ENCODE assay signal across 8 cellular contexts in genomic region chr1:44031051-44031899, GRCh38. TPM values are rescaled to one million over a fixed set of nuclear protein-coding genes. Genes with fewer than 3 reads are reported as not detected.
DNase-seq lines count a peak whose midpoint lies in the region; ATAC-seq, FAIRE-seq and TF ChIP-seq lines count a peak whose summit lies in the region.

TSS of gene SLC6A9 (minus strand) at chr1:44031462. CDS start at chr1:44024277, 7,185 bp downstream.

- DNase-seq in GM06990 (ENCODE audit: extremely low read depth, insufficient read length) (peak; percentile 68), NCI-H526 (lab: John Stamatoyannopoulos, UW) (peak; percentile 43 to 85), fibroblast of mammary gland (ENCODE audit: low read depth) (peak; percentile 75), neural crest cell (ENCODE audit: low read depth, low spot score) (peak; percentile 49), thyroid gland (peak; percentile 86 to 87), HTR-8/SVneo (ENCODE audit: insufficient read length, low spot score) (no peak)
- DNase-seq in activated T-cell treated with anti-CD3 and anti-CD28 coated beads, Interleukin-2, amount 50 U/mL, for 72 hours, result peak; percentile 56 to 62

- no peaks in the 10 kb centered on the region for H3K9me3 ChIP-seq in thyroid gland

- peak within 1 kb of the TSS; percentile 90 to 91 for H3K4me3 Mint-ChIP-seq in activated T-cell treated with anti-CD3 and anti-CD28 coated beads, Interleukin-2, amount 50 U/mL, for 72 hours
- peak within 1 kb of the TSS; percentile 96 for H3K4me3 Mint-ChIP-seq in neural crest cell

- no peak for FAIRE-seq in HTR-8/SVneo (lab: Jason Lieb, UNC)

- H3K27ac Mint-ChIP-seq in activated T-cell treated with anti-CD3 and anti-CD28 coated beads, Interleukin-2, amount 50 U/mL, for 72 hours, result peak within 1 kb of the TSS; percentile 86
- peak within 1 kb of the TSS; percentile 95 for H3K27ac Mint-ChIP-seq in neural crest cell (ENCODE audit: unreplicated experiment)

- peaks cover 5 to 6% of the 10 kb centered on the region in 2 donors for H3K36me3 Mint-ChIP-seq in activated T-cell treated with anti-CD3 and anti-CD28 coated beads, Interleukin-2, amount 50 U/mL, for 72 hours (ENCODE audit: insufficient read depth in 2 of 2)
- no peaks in the 10 kb centered on the region for H3K36me3 Mint-ChIP-seq in neural crest cell (ENCODE audit: low read depth)

- H3K9me3 Mint-ChIP-seq in activated T-cell treated with anti-CD3 and anti-CD28 coated beads, Interleukin-2, amount 50 U/mL, for 72 hours, result no peaks in the 10 kb centered on the region
- H3K9me3 Mint-ChIP-seq in neural crest cell, result no peaks in the 10 kb centered on the region

- intact Hi-C loops in thyroid gland (cut with DNase I), result loop anchor here (5.0 to 10.0 kb wide), 2 partner anchors 34 to 266 kb away; no protein-coding TSS in a partner anchor

- H3K36me3 ChIP-seq in GM06990 (ENCODE audit: control insufficient read depth, insufficient read depth, low read length) (no peaks in the 10 kb centered on the region), thyroid gland (no peaks in the 10 kb centered on the region)

- no peak for TF ChIP-seq CTCF in GM06990 (IDR thresholded peaks at IDR 0.05; ENCODE audit: insufficient read depth, low read length, poor library complexity, severe bottlenecking)
- no peak for TF ChIP-seq CTCF in fibroblast of mammary gland (conservative IDR thresholded peaks at IDR 0.05; ENCODE audit: control insufficient read depth, insufficient read depth, low read depth, low read length)
- TF ChIP-seq CTCF in neural crest cell (conservative IDR thresholded peaks at IDR 0.05), result no peak
- no peak for TF ChIP-seq CTCF in thyroid gland (IDR thresholded peaks at IDR 0.05)

- peak within 1 kb of the TSS; percentile 65 to 92 (median 85) for H3K27ac ChIP-seq in thyroid gland

- peak within 1 kb of the TSS; percentile 71 for H3K4me3 ChIP-seq in GM06990 (replicated peaks; ENCODE audit: low read depth, low read length)
- H3K4me3 ChIP-seq in fibroblast of mammary gland (ENCODE audit: control insufficient read depth, low read depth, low read length), result peak within 1 kb of the TSS; percentile 62
- H3K4me3 ChIP-seq in thyroid gland (replicated peaks in 1 of 3), result peak within 1 kb of the TSS; percentile 48 to 66 (median 57)

- H3K4me1 Mint-ChIP-seq in activated T-cell treated with anti-CD3 and anti-CD28 coated beads, Interleukin-2, amount 50 U/mL, for 72 hours (ENCODE audit: low read depth), result peaks cover 38% of the 10 kb centered on the region
- peaks cover 53% of the 10 kb centered on the region for H3K4me1 Mint-ChIP-seq in neural crest cell

- peak; percentile 22 to 23 for ATAC-seq in activated T-cell treated with anti-CD3 and anti-CD28 coated beads, Interleukin-2, amount 50 U/mL, for 72 hours (replicated peaks in 1 of 2)
- no peak for ATAC-seq in GM18520 (IDR thresholded peaks at IDR 0.05; ENCODE audit: unreplicated experiment)

- H3K27me3 ChIP-seq in GM06990 (replicated peaks; ENCODE audit: control insufficient read depth, insufficient read depth, low read length) (no peaks in the 10 kb centered on the region), thyroid gland (no peaks in the 10 kb centered on the region)

- no peaks in the 10 kb centered on the region for H3K27me3 Mint-ChIP-seq in activated T-cell treated with anti-CD3 and anti-CD28 coated beads, Interleukin-2, amount 50 U/mL, for 72 hours (ENCODE audit: low read depth)
- H3K27me3 Mint-ChIP-seq in neural crest cell (ENCODE audit: low read depth), result no peaks in the 10 kb centered on the region

- peak in 1 of 2 donors; percentile 64 for TF ChIP-seq POLR2A in thyroid gland (IDR thresholded peaks at IDR 0.05)

- peaks cover 12 to 17% of the 10 kb centered on the region in 2 donors for H3K4me1 ChIP-seq in thyroid gland

- WGBS in thyroid gland, 2 donors, result 3 to 11% methylated on average over 11 to 23 of the region's 55 CpGs

RNA-seq across cellular contexts. Expression of gene SLC6A9, which starts in this region (rescaled TPM):
- total RNA-seq in activated T-cell treated with anti-CD3 and anti-CD28 coated beads, Interleukin-2, amount 50 U/mL, for 72 hours, result 10 to 100 TPM; 24.5 to 28.3 TPM
- total RNA-seq in neural crest cell (20.9 and 22.8 TPM in 2 replicates), thyroid gland (10 to 100 TPM in 1 of 4 donors, 1 to 10 TPM in 3; 7.2 to 11.3 (median 7.6) TPM)
